12 cellular contexts compared by ENCODE assay signal in genomic region chr15:62444104-62445027, GRCh38. TPM values are rescaled to one million over a fixed set of nuclear protein-coding genes. Genes with fewer than 3 reads are reported as not detected.
DNase-seq lines count a peak whose midpoint lies in the region; ATAC-seq, FAIRE-seq and TF ChIP-seq lines count a peak whose summit lies in the region.
"Had no signal": no experiment of that assay in that cellular context is flagged by ENCODE, and none has a peak within 500 bp of the region (broad histone marks: within the 10 kb centered on the region; RNA-seq: fewer than 3 reads in every experiment).

No MANE protein-coding gene starts in this region.

- H3K9me3 ChIP-seq in IMR-90 (ENCODE audit: control insufficient read depth, insufficient read depth, low read length), result no peaks in the 10 kb centered on the region
- no peaks in the 10 kb centered on the region for H3K9me3 ChIP-seq in left lung
- H3K9me3 ChIP-seq: uterus had no signal

- POLR2A ChIA-PET in AG04449 (lab: Yijun Ruan, JAX) (no interaction called here), IMR-90 (lab: Charles Lee; ENCODE audit: unreplicated experiment) (no interaction called here)

- peak overlapping the region; percentile 10; the same call in 1 of the 2 replicates for H3K56ac ChIP-seq in IMR-90 (ENCODE audit: extremely low read depth, insufficient read depth, low read length)

- H2AFZ ChIP-seq in IMR-90 (replicated peaks; ENCODE audit: low read length, poor library complexity), result peak overlapping the region; percentile 69

- H3K27me3 ChIP-seq in IMR-90 (ENCODE audit: control insufficient read depth, insufficient read depth, low read length) (no peaks in the 10 kb centered on the region), bronchial epithelial cell (ENCODE audit: control insufficient read depth, insufficient read depth, low read length) (peaks cover 8% of the 10 kb centered on the region), left lung (no peaks in the 10 kb centered on the region)
- H3K27me3 ChIP-seq: uterus had no signal

- peak; percentile 58 for FAIRE-seq in bronchial epithelial cell (lab: Jason Lieb, UNC)

- peak overlapping the region; percentile 92 for H4K91ac ChIP-seq in IMR-90 (ENCODE audit: insufficient read depth, low read depth, low read length)

- CTCF ChIA-PET in AG04449 (lab: Yijun Ruan, JAX) (interaction anchor here (1.6 kb wide), 1 partner anchor 19 kb away, joined by 3 read pairs; no protein-coding TSS in a partner anchor), IMR-90 (lab: Yijun Ruan, JAX) (interaction anchor here (0.6 to 1.0 kb wide), 2 partner anchors 106 to 178 kb away, joined by 3 to 4 read pairs; no protein-coding TSS in a partner anchor)

- H3K14ac ChIP-seq in IMR-90 (replicated peaks; ENCODE audit: low read depth, low read length), result peak overlapping the region; percentile 71

- peak overlapping the region; percentile 62 for H3K18ac ChIP-seq in IMR-90 (ENCODE audit: low read depth, low read length)

- peak overlapping the region; percentile 71 for H4K5ac ChIP-seq in IMR-90 (ENCODE audit: low read depth, low read length)

- H3K27ac ChIP-seq in IMR-90 (ENCODE audit: insufficient read depth, low read length), result peak overlapping the region; percentile 43
- peak overlapping the region in 1 of 2 donors; percentile 45 for H3K27ac ChIP-seq in left lung
- H3K27ac ChIP-seq in coronary artery, result peak overlapping the region in 1 of 2 donors; percentile 54
- H3K27ac ChIP-seq: uterus had no signal

- peak overlapping the region; percentile 72; the same call in 2 of the 3 replicates for H2BK15ac ChIP-seq in IMR-90 (ENCODE audit: low read depth, low read length)

- H3K36me3 ChIP-seq in IMR-90 (ENCODE audit: control insufficient read depth, insufficient read depth, low read length) (no peaks in the 10 kb centered on the region), bronchial epithelial cell (ENCODE audit: control insufficient read depth, insufficient read depth, low read length) (no peaks in the 10 kb centered on the region), left lung (no peaks in the 10 kb centered on the region)
- H3K36me3 ChIP-seq: uterus had no signal

- H3K9me1 ChIP-seq in IMR-90 (ENCODE audit: insufficient read depth, low read length), result peaks cover 24% of the 10 kb centered on the region

- H3K23ac ChIP-seq in IMR-90 (ENCODE audit: low read depth, low read length), result peak overlapping the region; percentile 77

- H2AK5ac ChIP-seq in IMR-90 (ENCODE audit: low read depth, low read length), result peak overlapping the region; percentile 90

- TF ChIP-seq CTCF in AG04449 (IDR thresholded peaks at IDR 0.05; ENCODE audit: insufficient read depth, low read length, missing control alignments), result no peak
- TF ChIP-seq CTCF in IMR-90 (conservative IDR thresholded peaks at IDR 0.05; ENCODE audit: low read depth, low read length), result no peak
- no peak for TF ChIP-seq CTCF in bronchial epithelial cell (IDR thresholded peaks at IDR 0.05; ENCODE audit: insufficient read depth, low read length, severe bottlenecking)
- no peak for TF ChIP-seq CTCF in left lung (IDR thresholded peaks at IDR 0.05)
- no peak for TF ChIP-seq CTCF in coronary artery (IDR thresholded peaks at IDR 0.05)

- peak overlapping the region; percentile 90 for H3K4ac ChIP-seq in IMR-90 (ENCODE audit: low read depth, low read length)

- in situ Hi-C loops in IMR-90 (cut with MboI; ENCODE audit: low sequenced_read_pairs), result no loop called here

- 0 out of 2 replicates have a peak overlapping the region, but pooled peaks have one; percentile 7 for H3K4me2 ChIP-seq in IMR-90 (ENCODE audit: low read depth, low read length)

- H3K79me1 ChIP-seq in IMR-90 (ENCODE audit: low read depth in 1 of 2, low read length in 2 of 2), result peaks cover 9 to 33% of the 10 kb centered on the region in 2 experiments; a peak in 3 of 4 replicates

- 35% methylated on average over 4 of the region's 8 CpGs; no CpG with 5 or more reads in 1 of the 2 experiments for WGBS in IMR-90 (ENCODE audit: extremely low coverage in 2 of 2, insufficient read length in 1 of 2), 2 experiments

- H3K9ac ChIP-seq in IMR-90 (ENCODE audit: low read depth, low read length), result no peak overlapping the region

- dilution Hi-C loops in IMR-90 (cut with HindIII; ENCODE audit: low sequenced_read_pairs, unreplicated experiment), result no loop called here

- H4K8ac ChIP-seq in IMR-90 (ENCODE audit: low read depth in 2 of 2, low read length in 2 of 2), result peak overlapping the region; percentile 19 to 73; a peak in 3 of 4 replicates

- BruUV-seq in IMR-90 (replicated peaks; lab: Mats Ljungman, UMichigan), result no TSS peak

- no peak for TF ChIP-seq POLR2A in IMR-90 (IDR thresholded peaks at IDR 0.05; ENCODE audit: low read depth, low read length)

- H2BK120ac ChIP-seq in IMR-90 (ENCODE audit: low read depth, low read length), result peak overlapping the region; percentile 91

- intact Hi-C loops in IMR-90 (cut with micrococcal nuclease) (no loop called here), left lung (cut with DNase I) (no loop called here)

- peak overlapping the region; percentile 94 for H2BK20ac ChIP-seq in IMR-90 (ENCODE audit: low read depth, low read length)

- H3K4me1 ChIP-seq in IMR-90 (ENCODE audit: control insufficient read depth, insufficient read depth, low read length), result peaks cover 21% of the 10 kb centered on the region
- H3K4me1 ChIP-seq in left lung, result peaks cover 0 to 3% of the 10 kb centered on the region in 2 donors

- peak; percentile 73 for DNase-seq in AG04449 (ENCODE audit: low read depth, low spot score)
- DNase-seq in IMR-90, result peak; percentile 98
- DNase-seq in bronchial epithelial cell (ENCODE audit: low read depth), result peak; percentile 93
- DNase-seq in left lung, result peak in 1 of 2 donors; percentile 59
- DNase-seq in NCI-H1436 treated with DMSO at 0.1 percent for 48 hours (lab: John Stamatoyannopoulos, UW), result no peak
- no peak for DNase-seq in GM19240 (ENCODE audit: insufficient read length, low spot score)
- DNase-seq in coronary artery (ENCODE audit: low spot score), result no peak
- DNase-seq: CD8-positive, alpha-beta memory T cell; effector CD8-positive, alpha-beta T cell; stimulated activated CD4-positive, alpha-beta T cell treated with anti-CD3 and anti-CD28 coated beads, Interleukin-4, amount 100 ng/mL, for 4 hours had no signal

- peak overlapping the region; percentile 8; the same call in 1 of the 2 replicates for H3K4me3 ChIP-seq in AG04449 (ENCODE audit: low read depth, low read length)
- no peak overlapping the region for H3K4me3 ChIP-seq in IMR-90 (ENCODE audit: insufficient read depth, low read depth, low read length)
- no peak overlapping the region for H3K4me3 ChIP-seq in bronchial epithelial cell (ENCODE audit: low read depth, low read length)
- H3K4me3 ChIP-seq in left lung, result no peak overlapping the region
- H3K4me3 ChIP-seq in coronary artery, result no peak overlapping the region
- H3K4me3 ChIP-seq: uterus had no signal

- peak overlapping the region; percentile 77 for H2BK5ac ChIP-seq in IMR-90 (ENCODE audit: low read depth, low read length, poor library complexity, severe bottlenecking)

- TF ChIP-seq RAD21 in IMR-90 (IDR thresholded peaks at IDR 0.05; ENCODE audit: low read length), result peak; percentile 11; the same call in 1 of the 2 replicates

- peak overlapping the region; percentile 68 for H2AK9ac ChIP-seq in IMR-90 (replicated peaks; ENCODE audit: low read depth, low read length, poor library complexity)

- peaks cover 10% of the 10 kb centered on the region for H4K20me1 ChIP-seq in IMR-90 (ENCODE audit: insufficient read depth, low read length)

- ATAC-seq in IMR-90 (ENCODE audit: low read depth) (peak; percentile 80), left lung (peak; percentile 70), HG02759 (IDR thresholded peaks at IDR 0.05; ENCODE audit: unreplicated experiment) (no peak)

TF ChIP-seq in IMR-90, 13 proteins besides CTCF, POLR2A, EP300 and RAD21:
- TF ChIP-seq BHLHE40 (IDR thresholded peaks at IDR 0.05; ENCODE audit: low read depth, low read length), result peak; percentile 96
- TF ChIP-seq MXI1 (IDR thresholded peaks at IDR 0.05; ENCODE audit: borderline replicate concordance, low read depth, low read length), result peak; percentile 61; the same call in 1 of the 2 replicates
- TF ChIP-seq CEBPB (IDR thresholded peaks at IDR 0.05; ENCODE audit: low read depth, low read length), result peak; percentile 38; the same call in 1 of the 2 replicates
- TF ChIP-seq RCOR1 (IDR thresholded peaks at IDR 0.05; ENCODE audit: insufficient replicate concordance, low read length), result no peak
- TF ChIP-seq MAFK (IDR thresholded peaks at IDR 0.05; ENCODE audit: low read depth, low read length), result no peak
- TF ChIP-seq FOS (IDR thresholded peaks at IDR 0.05; ENCODE audit: low read depth, low read length), result peak; percentile 90

RNA-seq across cellular contexts. Expression of gene TLN2, which starts 54.0 kb away (rescaled TPM):
- total RNA-seq in IMR-90 (2012; rRNA removed), result 15.6 and 16.1 TPM in 2 replicates
- 5.6 and 5.9 TPM in 2 replicates for polyA plus RNA-seq in IMR-90 (2012; rRNA removed)
- polyA plus RNA-seq in IMR-90 (2012; cell fraction: cytosol; rRNA removed), result 4.3 and 4.4 TPM in 2 replicates
- 9.0 and 9.6 TPM in 2 replicates for polyA plus RNA-seq in IMR-90 (2012; cell fraction: nucleus; rRNA removed; ENCODE audit: low replicate concordance)
- 4.7 and 14.1 TPM in 2 replicates for total RNA-seq in bronchial epithelial cell
- total RNA-seq in left lung, result 10 to 100 TPM; 10.8 to 15.2 TPM

Comparison
In these comparisons a context has a peak if more than half of its experiments do, and no peak if none do; other contexts are left out.
1. DNase-seq: peak in AG04449 (single experiment), IMR-90 (single experiment) and bronchial epithelial cell (single experiment); none in NCI-H1436 treated with DMSO at 0.1 percent for 48 hours (single experiment), GM19240 (single experiment) and coronary artery (single experiment).